In the genomic region with DNA sequence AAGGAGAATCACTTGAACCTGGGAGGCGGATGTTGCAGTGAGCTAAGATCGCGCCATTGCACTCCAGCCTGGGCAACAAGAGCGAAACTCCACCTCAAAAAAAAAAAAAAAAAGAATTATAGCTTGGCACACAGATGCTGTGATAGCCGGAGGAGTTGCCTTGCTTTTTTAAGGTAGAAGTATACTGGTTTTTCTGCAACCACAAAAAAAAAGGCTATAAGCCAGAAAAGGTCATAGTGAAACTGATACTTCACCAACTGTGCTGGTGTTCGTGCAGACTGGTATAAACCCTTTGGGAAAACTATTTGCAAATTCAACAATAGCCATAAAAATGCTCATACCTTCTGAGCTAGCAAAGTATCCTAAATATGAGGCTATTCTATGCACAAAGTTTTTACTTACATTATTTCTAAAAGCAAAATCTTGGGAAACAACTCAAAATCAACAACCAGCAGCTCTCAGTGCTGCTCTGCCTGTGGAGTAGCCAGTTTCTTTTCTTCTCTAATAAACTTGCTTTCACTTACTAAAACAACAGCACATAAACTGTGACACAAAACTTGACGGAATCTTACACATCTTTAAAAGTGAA, we compare ENCODE assay signal across 11 cellular contexts. TPM values are rescaled to one million over a fixed set of nuclear protein-coding genes. Genes with fewer than 3 reads are reported as not detected.
DNase-seq lines count a peak whose midpoint lies in the region; ATAC-seq and TF ChIP-seq lines count a peak whose summit lies in the region.
"Had no signal": no experiment of that assay in that cellular context is flagged by ENCODE, and none has a peak within 500 bp of the region (broad histone marks: within the 10 kb centered on the region; RNA-seq: fewer than 3 reads in every experiment).

No MANE protein-coding gene starts in this region.

- H3K4me1 Mint-ChIP-seq in nephron progenitor cell = peaks cover 76% of the 10 kb centered on the region

- H3K9me3 Mint-ChIP-seq in nephron progenitor cell = no peaks in the 10 kb centered on the region
- H3K9me3 Mint-ChIP-seq: activated naive CD4-positive, alpha-beta T cell treated with anti-CD3 and anti-CD28 coated beads, Interleukin-2, amount 50 U/mL, for 24 hours; nephron had no signal

- DNase-seq in RPMI8226 = peak; percentile 83
- DNase-seq in nephron progenitor cell = no peak
- DNase-seq in NOMO-1 (lab: John Stamatoyannopoulos, UW; ENCODE audit: unreplicated experiment in 2 of 2) = no peak
- DNase-seq in DMS53 treated with DMSO at 0.1 percent for 48 hours (lab: John Stamatoyannopoulos, UW; ENCODE audit: unreplicated experiment) = no peak
- no peak for DNase-seq in NCI-H2227 (lab: John Stamatoyannopoulos, UW; ENCODE audit: unreplicated experiment)
- DNase-seq in left ventricle myocardium superior = no peak

- ATAC-seq in GM18861 (IDR thresholded peaks at IDR 0.05; ENCODE audit: unreplicated experiment) = peak; percentile 55
- peak; percentile 53 for ATAC-seq in HG02642 (IDR thresholded peaks at IDR 0.05; ENCODE audit: poor library complexity, unreplicated experiment)
- ATAC-seq in left ventricle myocardium superior = no peak
- ATAC-seq: K562 had no signal

- peak overlapping the region; percentile 44 for H3K27ac Mint-ChIP-seq in nephron progenitor cell

- intact Hi-C loops in left ventricle myocardium superior (cut with micrococcal nuclease) = no loop called here

- H3K27me3 Mint-ChIP-seq in nephron progenitor cell (ENCODE audit: low read depth, poor library complexity) = no peaks in the 10 kb centered on the region
- H3K27me3 Mint-ChIP-seq: activated naive CD4-positive, alpha-beta T cell treated with anti-CD3 and anti-CD28 coated beads, Interleukin-2, amount 50 U/mL, for 24 hours had no signal

- H3K36me3 Mint-ChIP-seq in nephron progenitor cell (ENCODE audit: low read depth) = peaks cover 16% of the 10 kb centered on the region

- TF ChIP-seq CTCF in nephron progenitor cell (IDR thresholded peaks at IDR 0.05) = no peak

- H3K4me3 Mint-ChIP-seq in nephron progenitor cell = no peak overlapping the region
- H3K4me3 Mint-ChIP-seq: activated naive CD4-positive, alpha-beta T cell treated with anti-CD3 and anti-CD28 coated beads, Interleukin-2, amount 50 U/mL, for 24 hours had no signal

RNA-seq across cellular contexts. Expression of a gene that starts 44.0 kb away (rescaled TPM):
- 37.2 TPM for total RNA-seq in left ventricle myocardium superior
